In genomic region chr3:54150864-54151467, GRCh38 we compare ENCODE assay signal across 1 cellular context.
A peak's percentile ranks its signal among the peaks of the same experiment; 100 is the strongest.
TF ChIP-seq lines count a peak whose summit lies in the region.

No MANE protein-coding gene starts in this region.

TF ChIP-seq in HEK293, 187 proteins besides CTCF, POLR2A, EP300 and RAD21 (continued from another document):
- TF ChIP-seq ZNF449 (tag by site-specific recombination; IDR thresholded peaks at IDR 0.05) (no peak), ZBTB17 (tag by site-specific recombination; IDR thresholded peaks at IDR 0.05) (peak; percentile 99), YY1 (tag by site-specific recombination; IDR thresholded peaks at IDR 0.05) (no peak), ZFP3 (tag by site-specific recombination; IDR thresholded peaks at IDR 0.05; ENCODE audit: low read depth) (no peak), ZNF366 (tag by site-specific recombination; conservative IDR thresholded peaks at IDR 0.05) (peak; percentile 85), ZNF169 (tag by site-specific recombination; IDR thresholded peaks at IDR 0.05) (no peak), SP3 (tag by site-specific recombination; IDR thresholded peaks at IDR 0.05) (no peak), ZNF791 (tag by site-specific recombination; IDR thresholded peaks at IDR 0.05) (no peak), ZNF148 (tag by site-specific recombination; IDR thresholded peaks at IDR 0.05; ENCODE audit: borderline replicate concordance) (no peak), ZNF280D (tag by site-specific recombination; IDR thresholded peaks at IDR 0.05) (no peak), ZNF513 (tag by site-specific recombination; IDR thresholded peaks at IDR 0.05) (no peak), ZFP41 (tag by site-specific recombination; IDR thresholded peaks at IDR 0.05; ENCODE audit: borderline replicate concordance) (no peak), ZNF19 (tag by site-specific recombination; IDR thresholded peaks at IDR 0.05; ENCODE audit: low read depth) (no peak), ZFHX2 (tag by site-specific recombination; conservative IDR thresholded peaks at IDR 0.05) (peak; percentile 43), ZNF530 (tag by site-specific recombination; IDR thresholded peaks at IDR 0.05; ENCODE audit: low read depth) (no peak), ZNF624 (tag by site-specific recombination; IDR thresholded peaks at IDR 0.05) (no peak), ZSCAN23 (tag by site-specific recombination; IDR thresholded peaks at IDR 0.05) (no peak), TRIM28 (IDR thresholded peaks at IDR 0.05; ENCODE audit: borderline replicate concordance, low read length) (no peak), ZNF426 (tag by site-specific recombination; IDR thresholded peaks at IDR 0.05) (no peak), ZNF133 (tag by site-specific recombination; IDR thresholded peaks at IDR 0.05) (0 out of 2 replicates have a peak, but pooled peaks have one; percentile 18), ZNF843 (tag by site-specific recombination; IDR thresholded peaks at IDR 0.05) (no peak), ZNF114 (tag by site-specific recombination; IDR thresholded peaks at IDR 0.05) (no peak), ZXDB (tag by site-specific recombination; IDR thresholded peaks at IDR 0.05) (no peak), ZNF221 (tag by site-specific recombination; IDR thresholded peaks at IDR 0.05; ENCODE audit: borderline replicate concordance) (no peak)
